Comparison of ENCODE assay signal across 21 cellular contexts in the genomic region with DNA sequence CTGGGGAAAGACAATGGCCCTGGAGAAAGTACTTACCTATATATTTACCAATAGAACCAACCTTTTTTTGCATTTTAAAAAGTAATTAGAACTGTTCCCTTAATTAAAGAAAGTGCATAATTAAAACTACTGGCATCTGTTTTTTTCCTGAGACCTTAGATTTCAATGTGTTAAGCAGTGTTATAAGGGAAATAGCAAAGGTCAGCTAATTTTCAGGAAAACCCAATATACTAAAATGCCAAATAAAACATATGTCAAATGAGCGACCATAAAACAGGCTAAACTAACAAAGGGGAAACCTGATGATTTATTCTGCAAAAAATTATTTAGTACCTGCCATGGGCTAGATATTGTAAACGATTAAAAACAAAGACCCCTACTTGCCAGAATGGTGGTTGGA.
DNase-seq lines count a peak whose midpoint lies in the region; ATAC-seq, FAIRE-seq and TF ChIP-seq lines count a peak whose summit lies in the region.
"Had no signal": no experiment of that assay in that cellular context is flagged by ENCODE, and none has a peak within 500 bp of the region (broad histone marks: within the 10 kb centered on the region; RNA-seq: fewer than 3 reads in every experiment).

No MANE protein-coding gene starts in this region.

- no peaks in the 10 kb centered on the region for H3K36me3 Mint-ChIP-seq in endodermal cell (ENCODE audit: low read depth)
- H3K36me3 Mint-ChIP-seq: CD4-positive, alpha-beta memory T cell had no signal

- H3K36me3 ChIP-seq in HepG2 (replicated peaks in 1 of 2; ENCODE audit: control insufficient read depth in 1 of 2, insufficient read depth in 2 of 2, low read length in 2 of 2) (no peaks in the 10 kb centered on the region), right lobe of liver (no peaks in the 10 kb centered on the region), endodermal cell (ENCODE audit: control insufficient read depth, insufficient read depth, low read length) (no peaks in the 10 kb centered on the region)
- H3K36me3 ChIP-seq: HAP-1 had no signal

- ATAC-seq in HepG2 = no peak
- ATAC-seq in right lobe of liver = no peak
- no peak for ATAC-seq in HG02798 (IDR thresholded peaks at IDR 0.05; ENCODE audit: poor library complexity, unreplicated experiment)
- ATAC-seq: GM23338 had no signal

- H3K9ac ChIP-seq in HepG2 (ENCODE audit: insufficient read depth, low read depth, low read length) (no peak overlapping the region), endodermal cell (ENCODE audit: extremely low read depth, low read length, poor library complexity, severe bottlenecking) (no peak overlapping the region)

- TF ChIP-seq EP300 in HepG2 (IDR thresholded peaks at IDR 0.05; ENCODE audit: low read depth in 2 of 2, low read length in 2 of 2) (no peak), HepG2 (CRISPR knock-in tag; IDR thresholded peaks at IDR 0.05; ENCODE audit: borderline replicate concordance) (no peak)

- no peak for TF ChIP-seq RAD21 in HepG2 (CRISPR knock-in tag; IDR thresholded peaks at IDR 0.05)

- no peak overlapping the region for H2AFZ ChIP-seq in HepG2 (ENCODE audit: low read length)
- H2AFZ ChIP-seq: GM23338 had no signal

- WGBS in HepG2 (ENCODE audit: low lambda C conversion rate) = 70% methylated on average over 2 of the region's 2 CpGs
- WGBS in right lobe of liver (ENCODE audit: insufficient coverage, low coverage, low lambda C conversion rate, missing lambda C conversion rate) = 61% methylated on average over 2 of the region's 2 CpGs
- 92% methylated on average over 2 of the region's 2 CpGs; no CpG with 5 or more reads in 1 of the 2 experiments for WGBS in endodermal cell (ENCODE audit: insufficient coverage in 1 of 2, insufficient read length in 1 of 2), 2 experiments

- H3K27me3 ChIP-seq in HepG2 (ENCODE audit: control insufficient read depth in 1 of 2, insufficient read depth in 2 of 2, low read length in 2 of 2) (no peaks in the 10 kb centered on the region), right lobe of liver (no peaks in the 10 kb centered on the region), endodermal cell (ENCODE audit: control insufficient read depth, insufficient read depth, low read length, poor library complexity, severe bottlenecking) (no peaks in the 10 kb centered on the region)

- in situ Hi-C loops in HepG2 (cut with HindIII; ENCODE audit: extremely low pct_ligation_motif_present, low pct_unique_long_range_greater_than_20kb) = no loop called here

- no peaks in the 10 kb centered on the region for H4K20me1 ChIP-seq in HepG2 (ENCODE audit: insufficient read depth, low read length)

- no peak for FAIRE-seq in HepG2 (lab: Jason Lieb, UNC)
- FAIRE-seq: G401.6, GM12892, GM19239, H54 had no signal

- H3K4me3 ChIP-seq in HepG2 (replicated peaks in 1 of 3; ENCODE audit: insufficient read depth in 1 of 3, low read depth in 2 of 3, low read length in 3 of 3) (no peak overlapping the region), right lobe of liver (no peak overlapping the region), endodermal cell (ENCODE audit: low read length) (no peak overlapping the region)
- H3K4me3 ChIP-seq: GM23338, HAP-1 had no signal

- TF ChIP-seq CTCF in HepG2 (CRISPR knock-in tag; IDR thresholded peaks at IDR 0.05) = no peak
- no peak for TF ChIP-seq CTCF in right lobe of liver (IDR thresholded peaks at IDR 0.05)
- no peak for TF ChIP-seq CTCF in VCaP (conservative IDR thresholded peaks at IDR 0.05)
- TF ChIP-seq CTCF in endodermal cell (conservative IDR thresholded peaks at IDR 0.05) = no peak

- H3K9me3 ChIP-seq in HepG2 (ENCODE audit: low read length) = no peaks in the 10 kb centered on the region
- no peaks in the 10 kb centered on the region for H3K9me3 ChIP-seq in right lobe of liver
- H3K9me3 ChIP-seq in endodermal cell (ENCODE audit: control insufficient read depth, low read length) = no peaks in the 10 kb centered on the region
- H3K9me3 ChIP-seq: HAP-1 had no signal

- H3K9me3 Mint-ChIP-seq in endodermal cell = no peaks in the 10 kb centered on the region
- H3K9me3 Mint-ChIP-seq: CD4-positive, alpha-beta memory T cell; GM23338; HFFc6 had no signal

- TF ChIP-seq POLR2A in HepG2 (IDR thresholded peaks at IDR 0.05; ENCODE audit: insufficient read depth in 1 of 2, low read depth in 2 of 2, low read length in 2 of 2) (no peak), right lobe of liver (IDR thresholded peaks at IDR 0.05) (no peak)

- POLR2A ChIA-PET in HepG2 (lab: Yijun Ruan, JAX) = no interaction called here

- CTCF ChIA-PET in HepG2 (lab: Yijun Ruan, JAX; ENCODE audit: low intra/inter-chr PET ratio, low total read pairs) = no interaction called here

- no TSS peak for BruUV-seq in HepG2 (replicated peaks; lab: Mats Ljungman, UMichigan)

- H3K4me3 Mint-ChIP-seq in endodermal cell = no peak overlapping the region
- H3K4me3 Mint-ChIP-seq: CD4-positive, alpha-beta memory T cell; GM23338; HFFc6 had no signal

- H3K4me1 ChIP-seq in HepG2 (ENCODE audit: insufficient read depth, low read length) (no peaks in the 10 kb centered on the region), right lobe of liver (no peaks in the 10 kb centered on the region), endodermal cell (ENCODE audit: control insufficient read depth, insufficient read depth, low read length) (peaks cover 8% of the 10 kb centered on the region)
- H3K4me1 ChIP-seq: HAP-1 had no signal

- H3K79me2 ChIP-seq in HepG2 (ENCODE audit: insufficient read depth, low read length) = no peaks in the 10 kb centered on the region

- DNase-seq in HepG2 (ENCODE audit: low spot score) = no peak
- no peak for DNase-seq in right lobe of liver
- no peak for DNase-seq in endodermal cell
- no peak for DNase-seq in EL
- DNase-seq in HK-2 (ENCODE audit: unreplicated experiment) = no peak
- DNase-seq: 8988T; C1 segment of cervical spinal cord; Calu3; CD4-positive, alpha-beta memory T cell; COR-L47; DMS53; DMS79 treated with DMSO at 0.1 percent for 48 hours; HFFc6 had no signal

- H3K27ac ChIP-seq in HepG2 (ENCODE audit: extremely low read length, insufficient read depth, low read length) (no peak overlapping the region), right lobe of liver (no peak overlapping the region), VCaP (peak overlapping the region; percentile 18; the same call in 1 of the 2 replicates), endodermal cell (ENCODE audit: low read depth, low read length) (no peak overlapping the region)

- H3K27me3 Mint-ChIP-seq in endodermal cell (ENCODE audit: insufficient read depth) = no peaks in the 10 kb centered on the region
- H3K27me3 Mint-ChIP-seq: CD4-positive, alpha-beta memory T cell had no signal

- intact Hi-C loops in HepG2 (cut with micrococcal nuclease; ENCODE audit: unreplicated experiment) (no loop called here), right lobe of liver (cut with DNase I) (no loop called here)

- H3K27ac Mint-ChIP-seq in endodermal cell = peak overlapping the region; percentile 48
- H3K27ac Mint-ChIP-seq: GM23338, HFFc6 had no signal

- H3K4me1 Mint-ChIP-seq in endodermal cell = peaks cover 19% of the 10 kb centered on the region
- H3K4me1 Mint-ChIP-seq: CD4-positive, alpha-beta memory T cell; GM23338 had no signal

- H3K4me2 ChIP-seq in HepG2 (ENCODE audit: low read depth, low read length) = no peak overlapping the region
- H3K4me2 ChIP-seq: GM23338 had no signal

TF ChIP-seq in HepG2, 621 proteins besides CTCF, POLR2A, EP300 and RAD21:
- TF ChIP-seq MAFF (IDR thresholded peaks at IDR 0.05; ENCODE audit: low read depth, low read length) (peak; percentile 88), MAFK (conservative IDR thresholded peaks at IDR 0.05 in 1 of 2, IDR thresholded peaks at IDR 0.05 in 1 of 2; ENCODE audit: low read length in 2 of 2) (peak; percentile 88 to 94)
- TF ChIP-seq, protein P1, sequence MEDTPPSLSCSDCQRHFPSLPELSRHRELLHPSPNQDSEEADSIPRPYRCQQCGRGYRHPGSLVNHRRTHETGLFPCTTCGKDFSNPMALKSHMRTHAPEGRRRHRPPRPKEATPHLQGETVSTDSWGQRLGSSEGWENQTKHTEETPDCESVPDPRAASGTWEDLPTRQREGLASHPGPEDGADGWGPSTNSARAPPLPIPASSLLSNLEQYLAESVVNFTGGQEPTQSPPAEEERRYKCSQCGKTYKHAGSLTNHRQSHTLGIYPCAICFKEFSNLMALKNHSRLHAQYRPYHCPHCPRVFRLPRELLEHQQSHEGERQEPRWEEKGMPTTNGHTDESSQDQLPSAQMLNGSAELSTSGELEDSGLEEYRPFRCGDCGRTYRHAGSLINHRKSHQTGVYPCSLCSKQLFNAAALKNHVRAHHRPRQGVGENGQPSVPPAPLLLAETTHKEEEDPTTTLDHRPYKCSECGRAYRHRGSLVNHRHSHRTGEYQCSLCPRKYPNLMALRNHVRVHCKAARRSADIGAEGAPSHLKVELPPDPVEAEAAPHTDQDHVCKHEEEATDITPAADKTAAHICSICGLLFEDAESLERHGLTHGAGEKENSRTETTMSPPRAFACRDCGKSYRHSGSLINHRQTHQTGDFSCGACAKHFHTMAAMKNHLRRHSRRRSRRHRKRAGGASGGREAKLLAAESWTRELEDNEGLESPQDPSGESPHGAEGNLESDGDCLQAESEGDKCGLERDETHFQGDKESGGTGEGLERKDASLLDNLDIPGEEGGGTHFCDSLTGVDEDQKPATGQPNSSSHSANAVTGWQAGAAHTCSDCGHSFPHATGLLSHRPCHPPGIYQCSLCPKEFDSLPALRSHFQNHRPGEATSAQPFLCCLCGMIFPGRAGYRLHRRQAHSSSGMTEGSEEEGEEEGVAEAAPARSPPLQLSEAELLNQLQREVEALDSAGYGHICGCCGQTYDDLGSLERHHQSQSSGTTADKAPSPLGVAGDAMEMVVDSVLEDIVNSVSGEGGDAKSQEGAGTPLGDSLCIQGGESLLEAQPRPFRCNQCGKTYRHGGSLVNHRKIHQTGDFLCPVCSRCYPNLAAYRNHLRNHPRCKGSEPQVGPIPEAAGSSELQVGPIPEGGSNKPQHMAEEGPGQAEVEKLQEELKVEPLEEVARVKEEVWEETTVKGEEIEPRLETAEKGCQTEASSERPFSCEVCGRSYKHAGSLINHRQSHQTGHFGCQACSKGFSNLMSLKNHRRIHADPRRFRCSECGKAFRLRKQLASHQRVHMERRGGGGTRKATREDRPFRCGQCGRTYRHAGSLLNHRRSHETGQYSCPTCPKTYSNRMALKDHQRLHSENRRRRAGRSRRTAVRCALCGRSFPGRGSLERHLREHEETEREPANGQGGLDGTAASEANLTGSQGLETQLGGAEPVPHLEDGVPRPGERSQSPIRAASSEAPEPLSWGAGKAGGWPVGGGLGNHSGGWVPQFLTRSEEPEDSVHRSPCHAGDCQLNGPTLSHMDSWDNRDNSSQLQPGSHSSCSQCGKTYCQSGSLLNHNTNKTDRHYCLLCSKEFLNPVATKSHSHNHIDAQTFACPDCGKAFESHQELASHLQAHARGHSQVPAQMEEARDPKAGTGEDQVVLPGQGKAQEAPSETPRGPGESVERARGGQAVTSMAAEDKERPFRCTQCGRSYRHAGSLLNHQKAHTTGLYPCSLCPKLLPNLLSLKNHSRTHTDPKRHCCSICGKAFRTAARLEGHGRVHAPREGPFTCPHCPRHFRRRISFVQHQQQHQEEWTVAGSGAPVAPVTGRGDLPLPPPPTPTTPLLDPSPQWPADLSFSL (CRISPR knock-in tag; IDR thresholded peaks at IDR 0.05) = no peak
TF ChIP-seq in HepG2: peak in this region for 2.
